Comparison of ENCODE assay signal across 8 cellular contexts in the genomic region with DNA sequence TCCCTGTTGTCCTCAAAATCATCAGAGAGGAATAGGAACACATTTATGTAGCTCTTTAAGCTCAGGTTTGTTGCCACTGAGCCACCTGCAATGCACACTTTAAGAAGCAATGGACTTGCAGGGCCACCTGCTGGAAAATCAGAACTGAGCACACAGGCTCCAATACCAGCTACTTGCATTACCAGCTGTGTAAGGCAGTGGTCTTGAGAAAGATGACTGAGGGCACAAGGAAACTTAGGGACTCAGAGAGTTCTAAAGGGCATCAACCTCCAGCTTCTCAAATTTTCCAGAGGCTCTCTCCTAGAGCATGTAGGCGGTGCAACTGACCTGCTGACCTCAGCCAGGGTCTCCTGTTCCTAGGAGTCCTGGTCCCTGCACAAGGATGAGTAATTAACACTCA. TPM values are rescaled to one million over a fixed set of nuclear protein-coding genes. Genes with fewer than 3 reads are reported as not detected.
A peak's percentile ranks its signal among the peaks of the same experiment; 100 is the strongest.
DNase-seq lines count a peak whose midpoint lies in the region; ATAC-seq, FAIRE-seq and TF ChIP-seq lines count a peak whose summit lies in the region.

No MANE protein-coding gene starts in this region.

- POLR2A ChIA-PET in CD4-positive, alpha-beta memory T cell (lab: Charles Lee; ENCODE audit: partially characterized antibody) = interaction anchor here (0.8 to 3.9 kb wide), 8 partner anchors 9 to 183 kb away, joined by 3 to 36 read pairs (median 5); a partner anchor contains a TSS

- H3K27ac ChIP-seq in CD4-positive, alpha-beta memory T cell (ENCODE audit: low read depth, low read length) = no peak overlapping the region
- H3K27ac ChIP-seq in mesenchymal stem cell (ENCODE audit: low read length, poor library complexity, severe bottlenecking) (no peak overlapping the region), transverse colon (no peak overlapping the region)

- H2AFZ ChIP-seq in mesenchymal stem cell (ENCODE audit: low read depth, low read length) = no peak overlapping the region

- 55% methylated on average over 1 of the region's 1 CpG for WGBS in mesenchymal stem cell
- 79% methylated on average over 1 of the region's 1 CpG; no CpG with 5 or more reads in 1 of the 2 donors for WGBS in transverse colon (ENCODE audit: low coverage in 1 of 2), 2 donors

- no peak overlapping the region for H2BK120ac ChIP-seq in mesenchymal stem cell (ENCODE audit: low read depth, low read length)

- H3K4me3 Mint-ChIP-seq in CD4-positive, alpha-beta memory T cell = peak overlapping the region in 3 of 8 donors; percentile 19 to 50 (median 47)

- no peak overlapping the region for H3K4me2 ChIP-seq in mesenchymal stem cell (ENCODE audit: low read length, poor library complexity, severe bottlenecking)

- H3K4me3 ChIP-seq in CD4-positive, alpha-beta memory T cell (ENCODE audit: low read length in 2 of 2) = no peak overlapping the region
- H3K4me3 ChIP-seq in NB4 (ENCODE audit: low read depth, low read length) (no peak overlapping the region), bronchial epithelial cell (ENCODE audit: low read depth, low read length) (no peak overlapping the region), mesenchymal stem cell (ENCODE audit: insufficient read depth in 1 of 2, low read depth in 1 of 2, low read length in 2 of 2) (no peak overlapping the region), transverse colon (no peak overlapping the region)

- peak; percentile 28 for TF ChIP-seq CTCF in GM20000 (IDR thresholded peaks at IDR 0.05; ENCODE audit: extremely low read depth, missing control alignments)
- peak; percentile 25 for TF ChIP-seq CTCF in NB4 (IDR thresholded peaks at IDR 0.05; ENCODE audit: low read depth, low read length)
- peak; percentile 81 for TF ChIP-seq CTCF in bronchial epithelial cell (IDR thresholded peaks at IDR 0.05; ENCODE audit: insufficient read depth, low read length, severe bottlenecking)
- TF ChIP-seq CTCF in transverse colon (IDR thresholded peaks at IDR 0.05) = peak; percentile 46 to 80 (median 67)

- intact Hi-C loops in CD4-positive, alpha-beta memory T cell (cut with micrococcal nuclease) = loop anchor here (1.0 kb wide), 4 partner anchors 59 to 297 kb away; no protein-coding TSS in a partner anchor
- intact Hi-C loops in transverse colon (cut with DNase I; ENCODE audit: low total_unique reads) = loop anchor here (10.0 kb wide), 1 partner anchor 139 kb away; no protein-coding TSS in a partner anchor

- TF ChIP-seq POLR2A in NB4 (IDR thresholded peaks at IDR 0.05; ENCODE audit: extremely low read depth, insufficient read length) (no peak), transverse colon (IDR thresholded peaks at IDR 0.05) (no peak)

- no peak for TF ChIP-seq EP300 in transverse colon (IDR thresholded peaks at IDR 0.05; ENCODE audit: low read depth)

- H4K91ac ChIP-seq in mesenchymal stem cell (ENCODE audit: low read length) = no peak overlapping the region

- H3K36me3 ChIP-seq in CD4-positive, alpha-beta memory T cell (ENCODE audit: insufficient read depth, low read length) = no peaks in the 10 kb centered on the region
- no peaks in the 10 kb centered on the region for H3K36me3 ChIP-seq in bronchial epithelial cell (ENCODE audit: control insufficient read depth, insufficient read depth, low read length)
- peaks cover 3 to 4% of the 10 kb centered on the region in 2 experiments for H3K36me3 ChIP-seq in mesenchymal stem cell (ENCODE audit: control insufficient read depth in 1 of 2, insufficient read depth in 2 of 2, low read depth in 1 of 2, low read length in 2 of 2)
- no peaks in the 10 kb centered on the region for H3K36me3 ChIP-seq in transverse colon

- peak overlapping the region in 1 of 2 experiments; percentile 70 for H3K23ac ChIP-seq in mesenchymal stem cell (ENCODE audit: low read length in 2 of 2)

- H3K4me1 Mint-ChIP-seq in CD4-positive, alpha-beta memory T cell = peaks cover 16 to 36% (median 25%) of the 10 kb centered on the region in 4 donors

- FAIRE-seq in bronchial epithelial cell (lab: Jason Lieb, UNC) = no peak

- ATAC-seq in GM21723 (IDR thresholded peaks at IDR 0.05; ENCODE audit: unreplicated experiment) = no peak

- H2BK5ac ChIP-seq in mesenchymal stem cell (ENCODE audit: low read depth, low read length, poor library complexity, severe bottlenecking) = no peak overlapping the region

- H3K4ac ChIP-seq in mesenchymal stem cell (ENCODE audit: low read depth in 1 of 2, low read length in 2 of 2) = no peak overlapping the region

- peaks cover 0 to 4% of the 10 kb centered on the region in 2 donors for H3K36me3 Mint-ChIP-seq in CD4-positive, alpha-beta memory T cell

- H3K4me1 ChIP-seq in CD4-positive, alpha-beta memory T cell (ENCODE audit: insufficient read depth, low read length) = peaks cover 21% of the 10 kb centered on the region
- H3K4me1 ChIP-seq in mesenchymal stem cell (ENCODE audit: control insufficient read depth, insufficient read depth, low read depth, low read length) (peaks cover 7% of the 10 kb centered on the region), transverse colon (peaks cover 9 to 23% (median 17%) of the 10 kb centered on the region in 4 donors)

- peaks cover 0 to 5% (median 0%) of the 10 kb centered on the region in 8 donors for H3K9me3 Mint-ChIP-seq in CD4-positive, alpha-beta memory T cell

- no peaks in the 10 kb centered on the region for H3K9me3 ChIP-seq in CD4-positive, alpha-beta memory T cell (ENCODE audit: control insufficient read depth in 1 of 2, low read length in 2 of 2)
- peaks cover 5% of the 10 kb centered on the region for H3K9me3 ChIP-seq in mesenchymal stem cell (ENCODE audit: control insufficient read depth, low read length)
- no peaks in the 10 kb centered on the region for H3K9me3 ChIP-seq in transverse colon

- in situ Hi-C loops in transverse colon (cut with MboI; ENCODE audit: low pct_ligation_motif_present in 1 of 4, low pct_unique_long_range_greater_than_20kb in 1 of 4, low sequenced_read_pairs in 3 of 4) = loop anchor here (5.0 to 25.0 kb wide), 3 partner anchors 139 to 719 kb away; a partner anchor contains a TSS

- no peaks in the 10 kb centered on the region for H3K27me3 Mint-ChIP-seq in CD4-positive, alpha-beta memory T cell

- H2AK5ac ChIP-seq in mesenchymal stem cell (ENCODE audit: low read length, severe bottlenecking) = no peak overlapping the region

- no peak overlapping the region for H2BK15ac ChIP-seq in mesenchymal stem cell (ENCODE audit: low read depth, poor library complexity, severe bottlenecking)

- H3K27me3 ChIP-seq in CD4-positive, alpha-beta memory T cell (ENCODE audit: insufficient read depth, low read length) = no peaks in the 10 kb centered on the region
- H3K27me3 ChIP-seq in bronchial epithelial cell (ENCODE audit: control insufficient read depth, insufficient read depth, low read length) = no peaks in the 10 kb centered on the region
- H3K27me3 ChIP-seq in mesenchymal stem cell (ENCODE audit: control insufficient read depth in 1 of 2, insufficient read depth in 1 of 2, low read length in 2 of 2) = peaks cover 0 to 13% of the 10 kb centered on the region in 2 experiments
- H3K27me3 ChIP-seq in transverse colon = no peaks in the 10 kb centered on the region

- H4K8ac ChIP-seq in mesenchymal stem cell (ENCODE audit: low read length) = no peak overlapping the region

- CTCF ChIA-PET in CD4-positive, alpha-beta memory T cell (lab: Charles Lee; ENCODE audit: partially characterized antibody) = interaction anchor here (0.6 to 12.7 kb wide), 41 partner anchors 9 to 1480 kb away, joined by 3 to 422 read pairs (median 5); no protein-coding TSS in a partner anchor

- H2BK12ac ChIP-seq in mesenchymal stem cell (ENCODE audit: low read length in 2 of 2) = no peak overlapping the region

- H3K79me1 ChIP-seq in mesenchymal stem cell (replicated peaks; ENCODE audit: low read length, poor library complexity, severe bottlenecking) = no peaks in the 10 kb centered on the region

- no peak overlapping the region for H3K18ac ChIP-seq in mesenchymal stem cell (ENCODE audit: low read depth in 1 of 2, low read length in 2 of 2)

- H3K27ac Mint-ChIP-seq in CD4-positive, alpha-beta memory T cell = peak overlapping the region; percentile 73 to 93 (median 87)

- DNase-seq in CD4-positive, alpha-beta memory T cell = peak; percentile 71 to 80 (median 77)
- DNase-seq in GM20000 (ENCODE audit: low spot score) (peak; percentile 58), NB4 (ENCODE audit: low read depth) (peak; percentile 58), T-helper 9 cell (peak; percentile 32), bronchial epithelial cell (ENCODE audit: low read depth) (peak; percentile 67), mesenchymal stem cell (peak; percentile 65), transverse colon (peak; percentile 59)

- no peak overlapping the region for H3K14ac ChIP-seq in mesenchymal stem cell (ENCODE audit: low read length in 2 of 2)

- H3K9ac ChIP-seq in mesenchymal stem cell (ENCODE audit: low read length) = no peak overlapping the region

RNA-seq across cellular contexts. Expression of a gene that starts 2.5 kb away (rescaled TPM):
- 100 to 1,000 TPM; 145 to 153 TPM for total RNA-seq in CD4-positive, alpha-beta memory T cell
- 100 to 1,000 TPM; 123 to 138 TPM for polyA plus RNA-seq in CD4-positive, alpha-beta memory T cell
- 59.5 and 67.4 TPM in 2 replicates for total RNA-seq in bronchial epithelial cell
- 77.8 TPM for polyA plus RNA-seq in mesenchymal stem cell (2013, experiment 1 of 2)
- polyA plus RNA-seq in mesenchymal stem cell (2013, experiment 2 of 2) = 74.3 TPM
- total RNA-seq in transverse colon = 100 to 1,000 TPM; 143 to 284 (median 155) TPM

RNA-seq across cellular contexts. Expression of a gene that starts 36.6 kb away (rescaled TPM):
- total RNA-seq in CD4-positive, alpha-beta memory T cell = not detected
- not detected for polyA plus RNA-seq in CD4-positive, alpha-beta memory T cell
- total RNA-seq in bronchial epithelial cell (not detected in 2 replicates), transverse colon (under 1 TPM in 2 of 4 donors, not detected in 2; 0.16 to 0.27 TPM)
- polyA plus RNA-seq in mesenchymal stem cell (2013, experiment 1 of 2) = not detected
- not detected for polyA plus RNA-seq in mesenchymal stem cell (2013, experiment 2 of 2)

RNA-seq across cellular contexts. Expression of a gene that starts 40.6 kb away (rescaled TPM):
- not detected for total RNA-seq in CD4-positive, alpha-beta memory T cell
- not detected for polyA plus RNA-seq in CD4-positive, alpha-beta memory T cell
- total RNA-seq in bronchial epithelial cell (not detected in 2 replicates), transverse colon (not detected)
- polyA plus RNA-seq in mesenchymal stem cell (2013, experiment 1 of 2) = 0.04 TPM
- polyA plus RNA-seq in mesenchymal stem cell (2013, experiment 2 of 2) = 0.01 TPM

Comparison
In these comparisons a context has a peak if more than half of its experiments do, and no peak if none do; other contexts are left out.
1. CTCF ChIP-seq: peak in every context shown above with its lines; median percentile 81 in bronchial epithelial cell; 67 in transverse colon; 28 in GM20000; 25 in NB4.